ENCODE assay signal across 24 cellular contexts in genomic region chr16:85989863-85990643, GRCh38.
DNase-seq lines count a peak whose midpoint lies in the region; ATAC-seq and TF ChIP-seq lines count a peak whose summit lies in the region.
"Had no signal": no experiment of that assay in that cellular context is flagged by ENCODE, and none has a peak within 500 bp of the region (broad histone marks: within the 10 kb centered on the region; RNA-seq: fewer than 3 reads in every experiment).

No MANE protein-coding gene starts in this region.

- WGBS in endodermal cell (ENCODE audit: insufficient coverage in 1 of 2, insufficient read length in 1 of 2), 2 experiments: 86 to 89% methylated on average over 14 to 15 of the region's 15 CpGs

- DNase-seq in activated T-cell treated with anti-CD3 and anti-CD28 coated beads, Interleukin-2, amount 50 U/mL, for 4 hours: no peak
- DNase-seq in activated T-cell treated with anti-CD3 and anti-CD28 coated beads, Interleukin-2, amount 50 U/mL, for 1 hour: no peak
- peak; percentile 30 for DNase-seq in endodermal cell
- no peak for DNase-seq in kidney tubule cell (ENCODE audit: low spot score)
- no peak for DNase-seq in MM.1S
- no peak for DNase-seq in SJCRH30
- DNase-seq: ACHN; activated CD4-positive, alpha-beta T cell treated with anti-CD3 and anti-CD28 coated beads, Interleukin-2, amount 50 U/mL, for 48 hours; amygdala; foreskin fibroblast; GDM1; GM23248; NCI-H1436; NCI-H2171 treated with DMSO at 0.1 percent for 48 hours; NCI-H748 treated with DMSO at 0.1 percent for 48 hours; occipital lobe; OCI-M1; retina; SHP77; T-helper 17 cell had no signal

- H3K4me3 Mint-ChIP-seq in activated T-cell treated with anti-CD3 and anti-CD28 coated beads, Interleukin-2, amount 50 U/mL, for 4 hours: peak overlapping the region; percentile 56
- H3K4me3 Mint-ChIP-seq in endodermal cell: no peak overlapping the region
- peak overlapping the region; percentile 1 for H3K4me3 Mint-ChIP-seq in stimulated activated memory B cell treated with anti-CD40 and anti-IgM and Interleukin-4, amounts not matched to agents 10 μg/mL and 1 μg/mL and 100 μg/mL, for 72 hours
- H3K4me3 Mint-ChIP-seq: T-helper 17 cell had no signal

- H3K9ac ChIP-seq in OCI-LY3 (ENCODE audit: low read length) (peak overlapping the region; percentile 48; the same call in 1 of the 2 replicates), endodermal cell (ENCODE audit: extremely low read depth, low read length, poor library complexity, severe bottlenecking) (no peak overlapping the region), MM.1S (ENCODE audit: low read length) (no peak overlapping the region)
- H3K9ac ChIP-seq: GM23248 had no signal

- peak overlapping the region; percentile 88 for H3K4me2 ChIP-seq in OCI-LY3 (ENCODE audit: low read length)
- no peak overlapping the region for H3K4me2 ChIP-seq in MM.1S (ENCODE audit: low read depth, low read length)

- no peak overlapping the region for H3K4me3 ChIP-seq in OCI-LY3 (ENCODE audit: low read length)
- H3K4me3 ChIP-seq in endodermal cell (ENCODE audit: low read length): no peak overlapping the region
- H3K4me3 ChIP-seq in MM.1S (ENCODE audit: low read length): no peak overlapping the region
- H3K4me3 ChIP-seq in SJCRH30: no peak overlapping the region
- H3K4me3 ChIP-seq: cardiac muscle cell, GM23248 had no signal

- peaks cover 12% of the 10 kb centered on the region; the same call in 1 of the 2 replicates for H3K27me3 ChIP-seq in OCI-LY3 (ENCODE audit: low read depth, low read length)
- H3K27me3 ChIP-seq in endodermal cell (ENCODE audit: control insufficient read depth, insufficient read depth, low read length, poor library complexity, severe bottlenecking): no peaks in the 10 kb centered on the region
- H3K27me3 ChIP-seq in MM.1S (replicated peaks; ENCODE audit: insufficient read depth, low read length): peaks cover 74% of the 10 kb centered on the region
- no peaks in the 10 kb centered on the region for H3K27me3 ChIP-seq in SJCRH30

- H3K9me3 Mint-ChIP-seq in activated T-cell treated with anti-CD3 and anti-CD28 coated beads, Interleukin-2, amount 50 U/mL, for 4 hours: no peaks in the 10 kb centered on the region
- H3K9me3 Mint-ChIP-seq in endodermal cell: no peaks in the 10 kb centered on the region
- H3K9me3 Mint-ChIP-seq in stimulated activated memory B cell treated with anti-CD40 and anti-IgM and Interleukin-4, amounts not matched to agents 10 μg/mL and 1 μg/mL and 100 μg/mL, for 72 hours: peaks cover 4% of the 10 kb centered on the region

- no peaks in the 10 kb centered on the region for H3K36me3 Mint-ChIP-seq in activated T-cell treated with anti-CD3 and anti-CD28 coated beads, Interleukin-2, amount 50 U/mL, for 4 hours (ENCODE audit: insufficient read depth)
- H3K36me3 Mint-ChIP-seq in endodermal cell (ENCODE audit: low read depth): no peaks in the 10 kb centered on the region
- H3K36me3 Mint-ChIP-seq in stimulated activated memory B cell treated with anti-CD40 and anti-IgM and Interleukin-4, amounts not matched to agents 10 μg/mL and 1 μg/mL and 100 μg/mL, for 72 hours: no peaks in the 10 kb centered on the region

- TF ChIP-seq CTCF in OCI-LY3 (IDR thresholded peaks at IDR 0.05; ENCODE audit: low read depth, low read length) (no peak), endodermal cell (conservative IDR thresholded peaks at IDR 0.05) (no peak), MM.1S (IDR thresholded peaks at IDR 0.05; ENCODE audit: low read length) (no peak)

- peak; percentile 30 to 47 for ATAC-seq in activated T-cell treated with anti-CD3 and anti-CD28 coated beads, Interleukin-2, amount 50 U/mL, for 4 hours
- no peak for ATAC-seq in stimulated activated memory B cell treated with anti-CD40 and anti-IgM and Interleukin-4, amounts not matched to agents 10 μg/mL and 1 μg/mL and 100 μg/mL, for 72 hours

- H3K4me1 ChIP-seq in OCI-LY3 (ENCODE audit: low read length) (peaks cover 81% of the 10 kb centered on the region), endodermal cell (ENCODE audit: control insufficient read depth, insufficient read depth, low read length) (no peaks in the 10 kb centered on the region), MM.1S (ENCODE audit: low read length) (no peaks in the 10 kb centered on the region), SJCRH30 (no peaks in the 10 kb centered on the region)

- no peak overlapping the region for H2AFZ ChIP-seq in OCI-LY3 (ENCODE audit: low read depth, low read length)
- H2AFZ ChIP-seq in MM.1S (ENCODE audit: low read length): no peak overlapping the region
- H2AFZ ChIP-seq: GM23248 had no signal

- H3K27ac ChIP-seq in OCI-LY3 (ENCODE audit: low read length) (peak overlapping the region; percentile 79; the same call in 1 of the 2 replicates), endodermal cell (ENCODE audit: low read depth, low read length) (no peak overlapping the region), MM.1S (ENCODE audit: low read length) (no peak overlapping the region), SJCRH30 (no peak overlapping the region)
- H3K27ac ChIP-seq: cardiac muscle cell, GM23248, HL-60 had no signal

- H3K36me3 ChIP-seq in OCI-LY3 (replicated peaks; ENCODE audit: low read depth, low read length) (no peaks in the 10 kb centered on the region), endodermal cell (ENCODE audit: control insufficient read depth, insufficient read depth, low read length) (no peaks in the 10 kb centered on the region), MM.1S (replicated peaks; ENCODE audit: insufficient read depth, low read length) (no peaks in the 10 kb centered on the region), SJCRH30 (no peaks in the 10 kb centered on the region)
- H3K36me3 ChIP-seq: cardiac muscle cell had no signal

- H3K27me3 Mint-ChIP-seq in activated T-cell treated with anti-CD3 and anti-CD28 coated beads, Interleukin-2, amount 50 U/mL, for 4 hours (ENCODE audit: low read depth): peaks cover 1% of the 10 kb centered on the region
- peaks cover 3% of the 10 kb centered on the region for H3K27me3 Mint-ChIP-seq in endodermal cell (ENCODE audit: insufficient read depth)
- H3K27me3 Mint-ChIP-seq in stimulated activated memory B cell treated with anti-CD40 and anti-IgM and Interleukin-4, amounts not matched to agents 10 μg/mL and 1 μg/mL and 100 μg/mL, for 72 hours: no peaks in the 10 kb centered on the region

- no peaks in the 10 kb centered on the region for H3K9me2 ChIP-seq in MM.1S (replicated peaks; ENCODE audit: insufficient read depth, low read length)

- peaks cover 67% of the 10 kb centered on the region for H3K4me1 Mint-ChIP-seq in activated T-cell treated with anti-CD3 and anti-CD28 coated beads, Interleukin-2, amount 50 U/mL, for 4 hours (ENCODE audit: low read depth)
- peaks cover 5% of the 10 kb centered on the region for H3K4me1 Mint-ChIP-seq in endodermal cell
- H3K4me1 Mint-ChIP-seq in stimulated activated memory B cell treated with anti-CD40 and anti-IgM and Interleukin-4, amounts not matched to agents 10 μg/mL and 1 μg/mL and 100 μg/mL, for 72 hours: peaks cover 86% of the 10 kb centered on the region

- no peaks in the 10 kb centered on the region for H3F3A ChIP-seq in MM.1S (ENCODE audit: insufficient read depth, low read length)

- H3K9me3 ChIP-seq in OCI-LY3 (ENCODE audit: insufficient read depth, low read length) (no peaks in the 10 kb centered on the region), endodermal cell (ENCODE audit: control insufficient read depth, low read length) (no peaks in the 10 kb centered on the region), MM.1S (replicated peaks; ENCODE audit: insufficient read depth, low read length) (no peaks in the 10 kb centered on the region), SJCRH30 (replicated peaks) (no peaks in the 10 kb centered on the region)

- H4K20me1 ChIP-seq in OCI-LY3 (ENCODE audit: insufficient read depth, low read length) (no peaks in the 10 kb centered on the region), MM.1S (ENCODE audit: insufficient read depth, low read length) (no peaks in the 10 kb centered on the region)

- H3K79me2 ChIP-seq in OCI-LY3 (ENCODE audit: low read length) (no peaks in the 10 kb centered on the region), MM.1S (ENCODE audit: low read length) (no peaks in the 10 kb centered on the region)

- no peak overlapping the region for H3K27ac Mint-ChIP-seq in endodermal cell
- peak overlapping the region; percentile 85 for H3K27ac Mint-ChIP-seq in stimulated activated memory B cell treated with anti-CD40 and anti-IgM and Interleukin-4, amounts not matched to agents 10 μg/mL and 1 μg/mL and 100 μg/mL, for 72 hours
- H3K27ac Mint-ChIP-seq: T-helper 17 cell had no signal
